7 cellular contexts compared by ENCODE assay signal in genomic region chr9:70601000-70601929, GRCh38.
DNase-seq lines count a peak whose midpoint lies in the region; ATAC-seq and TF ChIP-seq lines count a peak whose summit lies in the region.

No MANE protein-coding gene starts in this region.

- H3K36me3 Mint-ChIP-seq in H9 (ENCODE audit: insufficient read depth in 1 of 3, low read depth in 3 of 3), result no peaks in the 10 kb centered on the region

- H3K79me2 ChIP-seq in H9 (ENCODE audit: insufficient read depth, low read length), result no peaks in the 10 kb centered on the region

- H3K23me2 ChIP-seq in H9 (ENCODE audit: insufficient read length, low read depth, low read length, poor library complexity, severe bottlenecking), result no peaks in the 10 kb centered on the region

- no peak overlapping the region for H2BK5ac ChIP-seq in H9 (ENCODE audit: insufficient read length, low read length)

- no peak overlapping the region for H3K18ac ChIP-seq in H9 (ENCODE audit: insufficient read length, low read depth, low read length)

- no peak overlapping the region for H2BK12ac ChIP-seq in H9 (ENCODE audit: insufficient read length, low read depth, low read length)

- no peaks in the 10 kb centered on the region for H3K9me3 Mint-ChIP-seq in H9

- no peaks in the 10 kb centered on the region for H3K36me3 ChIP-seq in heart right ventricle

- peaks cover 15 to 23% of the 10 kb centered on the region in 2 experiments for H3K4me1 Mint-ChIP-seq in H9

- H4K5ac ChIP-seq in H9 (ENCODE audit: insufficient read length, low read depth, low read length), result no peak overlapping the region

- H2AK5ac ChIP-seq in H9 (ENCODE audit: insufficient read length, low read length), result no peak overlapping the region

- H3K27ac ChIP-seq in heart right ventricle, result peak overlapping the region; percentile 80 to 94 (median 88)
- H3K27ac ChIP-seq in H9 (ENCODE audit: insufficient read length, low read depth, low read length), result no peak overlapping the region

- peak overlapping the region in 7 of 10 donors; percentile 10 to 36 (median 32) for H3K4me3 ChIP-seq in heart right ventricle

- H3K9ac ChIP-seq in H9 (ENCODE audit: extremely low read depth, insufficient read length, low read length), result no peak overlapping the region

- H3K27me3 Mint-ChIP-seq in H9 (ENCODE audit: low read depth), result no peaks in the 10 kb centered on the region

- H3K4me1 ChIP-seq in heart right ventricle (peaks cover 6 to 32% (median 29%) of the 10 kb centered on the region in 9 donors), H9 (ENCODE audit: insufficient read depth, low read length) (no peaks in the 10 kb centered on the region)

- no peaks in the 10 kb centered on the region for H3K9me3 ChIP-seq in heart right ventricle
- no peaks in the 10 kb centered on the region for H3K9me3 ChIP-seq in H9 (ENCODE audit: control insufficient read depth, low read depth, low read length)

- H3K27me3 ChIP-seq in heart right ventricle (no peaks in the 10 kb centered on the region), H9 (ENCODE audit: insufficient read depth, low read length) (no peaks in the 10 kb centered on the region)

- H3K56ac ChIP-seq in H9 (ENCODE audit: insufficient read length, low read depth, low read length), result no peak overlapping the region

- H3K4me3 Mint-ChIP-seq in H9, result no peak overlapping the region

- H3K4ac ChIP-seq in H9 (ENCODE audit: low read depth, low read length), result no peak overlapping the region

- TF ChIP-seq CTCF in heart right ventricle (IDR thresholded peaks at IDR 0.05), result peak in 1 of 9 donors; percentile 10
- TF ChIP-seq CTCF in H9 (conservative IDR thresholded peaks at IDR 0.05), result no peak

- H2BK20ac ChIP-seq in H9 (ENCODE audit: low read depth, low read length, poor library complexity, severe bottlenecking), result no peak overlapping the region

- no peak overlapping the region for H3T11ph ChIP-seq in H9 (ENCODE audit: low read length)

- no peaks in the 10 kb centered on the region for H4K20me1 ChIP-seq in H9 (ENCODE audit: control insufficient read depth, insufficient read depth, insufficient read length)

- no peak overlapping the region for H3K14ac ChIP-seq in H9 (ENCODE audit: insufficient read depth, low read length)

- WGBS in heart right ventricle, 2 donors, result 11 to 12% methylated on average over 30 of the region's 30 CpGs
- WGBS in H9 (ENCODE audit: extremely low coverage, insufficient read length, low lambda C conversion rate), result no CpG with 5 or more reads among the region's 30 CpGs

- no peak overlapping the region for H2AFZ ChIP-seq in H9 (ENCODE audit: low read length)

- peak; percentile 66 for DNase-seq in NCI-H128 (lab: John Stamatoyannopoulos, UW; ENCODE audit: unreplicated experiment)
- DNase-seq in amniotic stem cell (lab: John Stamatoyannopoulos, UW), result peak; percentile 97
- DNase-seq in heart right ventricle, result peak; percentile 92 to 97
- peak; percentile 29 for DNase-seq in retina
- DNase-seq in H9, result no peak

- intact Hi-C loops in heart right ventricle (cut with DNase I), result loop anchor here (1.0 to 10.0 kb wide), 17 partner anchors 116 to 629 kb away; partner anchors contain the start of genes KLF9 (in 4 of the 10) and SMC5 (in 2 of the 10)

- ATAC-seq in heart right ventricle (peak; percentile 82 to 95 (median 88)), GM18873 (IDR thresholded peaks at IDR 0.05; ENCODE audit: low FRiP score, unreplicated experiment) (no peak), GM19397 (IDR thresholded peaks at IDR 0.05; ENCODE audit: unreplicated experiment) (no peak)

- no peak overlapping the region for H3K4me2 ChIP-seq in H9 (ENCODE audit: insufficient read depth, insufficient read length, low read length)

- H3K23ac ChIP-seq in H9 (ENCODE audit: insufficient read length, low read depth, low read length), result no peak overlapping the region

- H2BK15ac ChIP-seq in H9 (ENCODE audit: low read depth, low read length), result no peak overlapping the region

- no peak overlapping the region for H4K91ac ChIP-seq in H9 (ENCODE audit: insufficient read length, low read depth, low read length)

- H2BK120ac ChIP-seq in H9 (ENCODE audit: low read depth, low read length, poor library complexity, severe bottlenecking), result no peak overlapping the region

- no peak overlapping the region for H4K8ac ChIP-seq in H9 (replicated peaks; ENCODE audit: insufficient read length, low read depth, low read length)

- no peak overlapping the region; a peak in 1 of 7 replicates for H3K27ac Mint-ChIP-seq in H9

- no peaks in the 10 kb centered on the region for H3K79me1 ChIP-seq in H9 (ENCODE audit: insufficient read depth, low read depth, low read length, poor library complexity, severe bottlenecking)

Comparison
In these comparisons a context has a peak if more than half of its experiments do, and no peak if none do; other contexts are left out.
1. ATAC-seq: peak in heart right ventricle (8 of 8); none in GM18873 (single experiment) and GM19397 (single experiment).